In genomic region chr15:42650208-42651066, GRCh38 we compare ENCODE assay signal across 8 cellular contexts.
DNase-seq lines count a peak whose midpoint lies in the region; ATAC-seq and TF ChIP-seq lines count a peak whose summit lies in the region.

No MANE protein-coding gene starts in this region.

- peak; percentile 86 for DNase-seq in ELR (ENCODE audit: low read depth)
- DNase-seq in NCI-H2171 treated with DMSO at 0.1 percent for 48 hours (lab: John Stamatoyannopoulos, UW) = peak; percentile 75
- peak in 39 of 61 donors; percentile 0 to 59 (median 16) for DNase-seq in caudate nucleus (lab: John Stamatoyannopoulos, UW)
- peak; percentile 73 for DNase-seq in kidney glomerular epithelial cell (lab: John Stamatoyannopoulos, UW)
- DNase-seq in stimulated activated CD4-positive, alpha-beta T cell treated with anti-CD3 and anti-CD28 coated beads, Interleukin-4, amount 100 ng/mL, for 24 hours = peak; percentile 42
- no peak for DNase-seq in cerebellar nuclear complex (lab: John Stamatoyannopoulos, UW)

- TF ChIP-seq CTCF in VCaP (conservative IDR thresholded peaks at IDR 0.05) = peak; percentile 92

- H3K27ac ChIP-seq in VCaP = no peak overlapping the region
- H3K27ac ChIP-seq in caudate nucleus (ENCODE audit: low read depth, low read length) = no peak overlapping the region

- ATAC-seq in HG02884 (IDR thresholded peaks at IDR 0.05; ENCODE audit: unreplicated experiment) = peak; percentile 55

Comparison
In these comparisons a context has a peak if more than half of its experiments do, and no peak if none do; other contexts are left out.
1. DNase-seq: peak in ELR (single experiment), NCI-H2171 treated with DMSO at 0.1 percent for 48 hours (single experiment), caudate nucleus (39 of 61), kidney glomerular epithelial cell (single experiment) and stimulated activated CD4-positive, alpha-beta T cell treated with anti-CD3 and anti-CD28 coated beads, Interleukin-4, amount 100 ng/mL, for 24 hours (single experiment); none in cerebellar nuclear complex (0 of 2).